8 cellular contexts compared by ENCODE assay signal in the genomic region with DNA sequence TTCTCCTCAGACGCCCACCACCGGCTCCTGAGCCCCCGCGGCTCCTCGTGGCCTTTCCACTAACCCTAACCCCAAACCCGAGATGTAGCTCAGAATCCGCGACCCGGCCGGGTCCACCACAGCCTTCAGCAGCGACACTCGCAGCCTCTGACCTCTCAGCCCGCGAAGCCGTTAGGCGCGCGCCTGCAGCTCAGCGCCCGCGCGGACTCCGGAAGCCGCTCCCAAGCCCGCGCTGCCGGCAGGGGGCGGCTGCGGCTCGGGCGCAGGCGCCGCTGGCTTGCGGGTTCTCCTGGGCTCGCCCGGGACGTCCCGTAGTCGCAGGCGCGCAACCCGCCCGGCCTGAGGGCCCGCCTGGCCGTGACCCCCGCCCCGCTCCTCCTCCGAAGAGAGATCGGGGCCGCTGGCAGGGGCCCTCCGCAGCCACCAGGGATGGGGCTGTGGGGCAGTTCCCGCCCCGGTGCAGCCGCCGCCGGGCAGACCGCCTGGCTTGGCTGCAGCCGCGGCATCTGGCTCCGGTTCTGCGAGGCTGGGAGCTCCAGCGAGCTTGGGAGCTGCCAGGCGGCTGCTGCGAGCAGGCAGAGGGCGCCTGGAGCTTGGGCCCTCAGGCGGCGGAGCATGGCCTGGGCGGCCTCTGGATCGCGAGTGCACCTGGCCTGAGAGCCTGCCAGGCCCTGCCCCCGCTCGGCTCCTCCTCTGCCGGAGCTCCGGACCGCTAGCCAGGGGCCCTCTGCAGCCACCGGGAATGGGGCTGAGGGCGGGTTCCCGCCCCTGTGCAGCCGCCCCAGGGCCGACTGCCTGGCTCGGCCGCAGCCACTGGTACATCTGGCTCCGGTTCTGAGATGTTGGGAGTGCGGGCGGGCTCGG.
A peak's percentile ranks its signal among the peaks of the same experiment; 100 is the strongest.
DNase-seq lines count a peak whose midpoint lies in the region; ATAC-seq and TF ChIP-seq lines count a peak whose summit lies in the region.

No MANE protein-coding gene starts in this region.

- H3K4me3 ChIP-seq in CD4-positive, alpha-beta memory T cell (ENCODE audit: low read length in 2 of 2) = peak overlapping the region; percentile 36 to 44
- peak overlapping the region in 1 of 2 donors; percentile 23 for H3K4me3 ChIP-seq in aorta (ENCODE audit: low read length in 2 of 2)

- H3K27me3 Mint-ChIP-seq in CD4-positive, alpha-beta memory T cell = peaks cover 19 to 25% of the 10 kb centered on the region in 2 donors

- H3K27ac Mint-ChIP-seq in CD4-positive, alpha-beta memory T cell = peak overlapping the region in 3 of 7 donors; percentile 53 to 74 (median 56)

- 1 to 2% methylated on average over 59 to 86 of the region's 86 CpGs for WGBS in aorta, 2 donors

- TF ChIP-seq CTCF in GM20000 (IDR thresholded peaks at IDR 0.05; ENCODE audit: extremely low read depth, missing control alignments) = peak; percentile 61

- H3K4me1 ChIP-seq in CD4-positive, alpha-beta memory T cell (ENCODE audit: insufficient read depth, low read length) = peaks cover 12% of the 10 kb centered on the region
- no peaks in the 10 kb centered on the region for H3K4me1 ChIP-seq in aorta (ENCODE audit: control insufficient read depth in 1 of 2, insufficient read depth in 2 of 2, low read length in 2 of 2)

- no peak overlapping the region for H3K27ac ChIP-seq in CD4-positive, alpha-beta memory T cell (ENCODE audit: low read depth, low read length)
- H3K27ac ChIP-seq in KOPT-K1 (ENCODE audit: low read depth, low read length, poor library complexity, severe bottlenecking) (peak overlapping the region; percentile 66), aorta (ENCODE audit: low read depth in 1 of 2, low read length in 2 of 2) (no peak overlapping the region)

- peak; percentile 89 for ATAC-seq in aorta (ENCODE audit: low FRiP score)

- CTCF ChIA-PET in CD4-positive, alpha-beta memory T cell (lab: Charles Lee; ENCODE audit: partially characterized antibody) = interaction anchor here (0.7 to 3.3 kb wide), 8 partner anchors 10 to 177 kb away, joined by 3 to 26 read pairs (median 6); no protein-coding TSS in a partner anchor

- intact Hi-C loops in CD4-positive, alpha-beta memory T cell (cut with micrococcal nuclease) = loop anchor here (2.0 kb wide), 1 partner anchor 120 kb away; a partner anchor contains a TSS
- intact Hi-C loops in aorta (cut with DNase I) = no loop called here

- no peaks in the 10 kb centered on the region for H3K36me3 Mint-ChIP-seq in CD4-positive, alpha-beta memory T cell

- H3K36me3 ChIP-seq in CD4-positive, alpha-beta memory T cell (ENCODE audit: insufficient read depth, low read length) = no peaks in the 10 kb centered on the region
- H3K36me3 ChIP-seq in KOPT-K1 (ENCODE audit: insufficient read depth, low read length) (no peaks in the 10 kb centered on the region), aorta (ENCODE audit: control insufficient read depth in 1 of 2, insufficient read depth in 2 of 2, low read length in 1 of 2) (no peaks in the 10 kb centered on the region)

- POLR2A ChIA-PET in CD4-positive, alpha-beta memory T cell (lab: Charles Lee; ENCODE audit: partially characterized antibody) = interaction anchor here (0.9 to 1.3 kb wide), 2 partner anchors 9 to 131 kb away, joined by 3 read pairs; a partner anchor contains a TSS

- H3K4me1 Mint-ChIP-seq in CD4-positive, alpha-beta memory T cell = peaks cover 0 to 6% (median 2%) of the 10 kb centered on the region in 4 donors

- DNase-seq in CD4-positive, alpha-beta memory T cell = peak; percentile 78 to 84 (median 79)
- peak; percentile 77 for DNase-seq in GM20000 (ENCODE audit: low spot score)
- peak; percentile 59 for DNase-seq in T follicular helper cell (ENCODE audit: low read depth)
- peak; percentile 46 for DNase-seq in amniotic epithelial cell (ENCODE audit: low read depth)
- DNase-seq in hepatic stellate cell (ENCODE audit: low spot score) = peak; percentile 32
- peak; percentile 91 for DNase-seq in retina
- DNase-seq in aorta = peak; percentile 79 to 90

- H3K9me3 ChIP-seq in CD4-positive, alpha-beta memory T cell (ENCODE audit: control insufficient read depth in 1 of 2, low read length in 2 of 2) = no peaks in the 10 kb centered on the region
- peaks cover 12% of the 10 kb centered on the region for H3K9me3 ChIP-seq in KOPT-K1 (ENCODE audit: insufficient read depth, low read length, poor library complexity, severe bottlenecking)
- H3K9me3 ChIP-seq in aorta (ENCODE audit: control insufficient read depth, low read length) = no peaks in the 10 kb centered on the region

- H3K9me3 Mint-ChIP-seq in CD4-positive, alpha-beta memory T cell = peaks cover 0 to 12% (median 5%) of the 10 kb centered on the region in 8 donors

- peak overlapping the region; percentile 69 to 81 (median 79) for H3K4me3 Mint-ChIP-seq in CD4-positive, alpha-beta memory T cell

- peaks cover 10% of the 10 kb centered on the region for H3K27me3 ChIP-seq in CD4-positive, alpha-beta memory T cell (ENCODE audit: insufficient read depth, low read length)
- no peaks in the 10 kb centered on the region for H3K27me3 ChIP-seq in aorta (ENCODE audit: control insufficient read depth in 1 of 2, insufficient read depth in 2 of 2, low read length in 1 of 2)

Comparison
In these comparisons a context has a peak if more than half of its experiments do, and no peak if none do; other contexts are left out.
1. DNase-seq: peak in every context shown above with its lines; median percentile 91 in retina; 84 in aorta; 79 in CD4-positive, alpha-beta memory T cell; 77 in GM20000; 59 in T follicular helper cell; 46 in amniotic epithelial cell; 32 in hepatic stellate cell.